In the genomic region with DNA sequence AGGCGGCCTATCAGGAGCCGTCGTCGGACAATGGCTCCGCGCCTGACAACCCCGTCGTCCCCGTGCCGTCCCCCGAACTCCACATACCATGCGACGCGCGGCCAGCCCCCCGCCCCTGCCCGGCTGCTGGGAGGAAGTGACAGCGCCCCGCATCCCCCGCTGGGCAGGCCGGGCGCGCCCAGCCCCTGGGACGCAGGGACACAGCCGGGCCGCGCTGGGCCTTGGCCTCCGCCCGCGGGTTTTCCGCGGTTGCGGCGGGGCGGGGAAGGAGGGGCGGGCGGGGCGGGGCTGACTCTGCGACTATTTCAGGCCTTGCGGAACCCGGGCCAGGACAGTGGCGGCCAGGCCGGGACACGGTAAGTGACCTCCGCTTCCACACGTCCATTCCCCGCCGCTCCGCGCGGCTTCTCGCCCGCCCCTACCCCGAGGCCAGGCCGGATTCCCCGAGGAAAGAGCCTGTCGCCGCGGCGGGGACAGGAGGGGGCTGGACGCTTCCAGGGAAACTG, we compare ENCODE assay signal across 8 cellular contexts. TPM values are rescaled to one million over a fixed set of nuclear protein-coding genes. Genes with fewer than 3 reads are reported as not detected.
DNase-seq lines count a peak whose midpoint lies in the region; ATAC-seq and TF ChIP-seq lines count a peak whose summit lies in the region.

A gene with protein sequence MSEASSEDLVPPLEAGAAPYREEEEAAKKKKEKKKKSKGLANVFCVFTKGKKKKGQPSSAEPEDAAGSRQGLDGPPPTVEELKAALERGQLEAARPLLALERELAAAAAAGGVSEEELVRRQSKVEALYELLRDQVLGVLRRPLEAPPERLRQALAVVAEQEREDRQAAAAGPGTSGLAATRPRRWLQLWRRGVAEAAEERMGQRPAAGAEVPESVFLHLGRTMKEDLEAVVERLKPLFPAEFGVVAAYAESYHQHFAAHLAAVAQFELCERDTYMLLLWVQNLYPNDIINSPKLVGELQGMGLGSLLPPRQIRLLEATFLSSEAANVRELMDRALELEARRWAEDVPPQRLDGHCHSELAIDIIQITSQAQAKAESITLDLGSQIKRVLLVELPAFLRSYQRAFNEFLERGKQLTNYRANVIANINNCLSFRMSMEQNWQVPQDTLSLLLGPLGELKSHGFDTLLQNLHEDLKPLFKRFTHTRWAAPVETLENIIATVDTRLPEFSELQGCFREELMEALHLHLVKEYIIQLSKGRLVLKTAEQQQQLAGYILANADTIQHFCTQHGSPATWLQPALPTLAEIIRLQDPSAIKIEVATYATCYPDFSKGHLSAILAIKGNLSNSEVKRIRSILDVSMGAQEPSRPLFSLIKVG (plus strand): TSS at position 334 of the 506 bp plus-strand sequence. CDS start 2,997 bp downstream, outside the sequence.

- peaks cover 7% of the 10 kb centered on the region for H3K4me1 ChIP-seq in CD8-positive, alpha-beta memory T cell (ENCODE audit: insufficient read depth, low read length)
- H3K4me1 ChIP-seq in KMS-11 (ENCODE audit: low read depth, poor library complexity, severe bottlenecking) (no peaks in the 10 kb centered on the region), mesendoderm (ENCODE audit: control insufficient read depth, low read depth, low read length) (peaks cover 10% of the 10 kb centered on the region), upper lobe of left lung (peaks cover 70 to 92% (median 79%) of the 10 kb centered on the region in 4 donors)

- peak within 1 kb of the TSS; percentile 85 for H2BK5ac ChIP-seq in mesendoderm (ENCODE audit: low read length)

- peaks cover 0 to 5% (median 0%) of the 10 kb centered on the region in 3 donors for H3K4me1 Mint-ChIP-seq in CD8-positive, alpha-beta memory T cell
- H3K4me1 Mint-ChIP-seq in dendritic cell treated with granulocyte-macrophage colony-stimulating factor and Interleukin-4, amounts not matched to agents 40 ng/mL and 50 ng/mL, for 4 days (ENCODE audit: low read depth): peaks cover 83% of the 10 kb centered on the region

- H3K27me3 Mint-ChIP-seq in CD8-positive, alpha-beta memory T cell: peaks cover 19 to 25% of the 10 kb centered on the region in 2 donors
- H3K27me3 Mint-ChIP-seq in dendritic cell treated with granulocyte-macrophage colony-stimulating factor and Interleukin-4, amounts not matched to agents 40 ng/mL and 50 ng/mL, for 4 days: no peaks in the 10 kb centered on the region

- DNase-seq in CD8-positive, alpha-beta memory T cell: no peak
- peak; percentile 77 for DNase-seq in mesendoderm
- peak; percentile 68 to 93 for DNase-seq in upper lobe of left lung
- no peak for DNase-seq in stimulated activated CD4-positive, alpha-beta T cell treated with anti-CD3 and anti-CD28 coated beads, Interleukin-1b, Interleukin-23, amount 100 ng/mL, for 48 hours
- DNase-seq in amniotic stem cell (lab: John Stamatoyannopoulos, UW): no peak

- TF ChIP-seq EP300 in upper lobe of left lung (IDR thresholded peaks at IDR 0.05): no peak

- peak within 1 kb of the TSS; percentile 5 for H2BK120ac ChIP-seq in mesendoderm (ENCODE audit: low read depth, low read length)

- H3K56ac ChIP-seq in mesendoderm (ENCODE audit: low read length): peak within 1 kb of the TSS; percentile 85

- no peaks in the 10 kb centered on the region for H3K36me3 Mint-ChIP-seq in CD8-positive, alpha-beta memory T cell
- H3K36me3 Mint-ChIP-seq in dendritic cell treated with granulocyte-macrophage colony-stimulating factor and Interleukin-4, amounts not matched to agents 40 ng/mL and 50 ng/mL, for 4 days (ENCODE audit: low read depth): peaks cover 45% of the 10 kb centered on the region

- ATAC-seq in upper lobe of left lung (ENCODE audit: low FRiP score in 2 of 2): peak in 1 of 2 donors; percentile 78
- ATAC-seq in GM18498 (IDR thresholded peaks at IDR 0.05; ENCODE audit: unreplicated experiment): no peak

- H3K4ac ChIP-seq in mesendoderm (ENCODE audit: low read depth, low read length): peak within 1 kb of the TSS; percentile 76

- H2AFZ ChIP-seq in KMS-11 (ENCODE audit: low read depth): peak within 1 kb of the TSS; percentile 34; the same call in 1 of the 2 replicates

- no peak within 1 kb of the TSS for H3K27ac Mint-ChIP-seq in CD8-positive, alpha-beta memory T cell
- peak within 1 kb of the TSS; percentile 92 for H3K27ac Mint-ChIP-seq in dendritic cell treated with granulocyte-macrophage colony-stimulating factor and Interleukin-4, amounts not matched to agents 40 ng/mL and 50 ng/mL, for 4 days

- H2BK15ac ChIP-seq in mesendoderm (replicated peaks; ENCODE audit: low read depth): no peak within 1 kb of the TSS

- H3K18ac ChIP-seq in mesendoderm (ENCODE audit: low read length): peak within 1 kb of the TSS; percentile 91

- H3K79me2 ChIP-seq in KMS-11 (ENCODE audit: insufficient read depth, low read depth): no peaks in the 10 kb centered on the region
- peaks cover 1% of the 10 kb centered on the region for H3K79me2 ChIP-seq in mesendoderm (ENCODE audit: control insufficient read depth, insufficient read depth, low read length)

- H3K4me3 ChIP-seq in CD8-positive, alpha-beta memory T cell (ENCODE audit: low read length): no peak within 1 kb of the TSS
- H3K4me3 ChIP-seq in KMS-11 (IDR thresholded peaks at IDR 0.05; ENCODE audit: insufficient read depth, low read depth, low read length) (no peak within 1 kb of the TSS), mesendoderm (ENCODE audit: low read length) (peak within 1 kb of the TSS; percentile 3), upper lobe of left lung (peak within 1 kb of the TSS; percentile 52 to 67 (median 60))

- H4K8ac ChIP-seq in mesendoderm (ENCODE audit: low read depth, low read length): no peak within 1 kb of the TSS

- H3K79me1 ChIP-seq in mesendoderm (ENCODE audit: low read length): peaks cover 5% of the 10 kb centered on the region

- H3K9ac ChIP-seq in KMS-11 (peak within 1 kb of the TSS; percentile 66; the same call in 1 of the 2 replicates), mesendoderm (ENCODE audit: low read length) (peak within 1 kb of the TSS; percentile 83)

- H2AK5ac ChIP-seq in mesendoderm (ENCODE audit: low read length): peak within 1 kb of the TSS; percentile 29

- no peaks in the 10 kb centered on the region for H3K36me3 ChIP-seq in CD8-positive, alpha-beta memory T cell (ENCODE audit: insufficient read depth, low read length)
- H3K36me3 ChIP-seq in KMS-11 (ENCODE audit: insufficient read depth): no peaks in the 10 kb centered on the region
- H3K36me3 ChIP-seq in mesendoderm (ENCODE audit: control insufficient read depth, insufficient read depth, low read length): no peaks in the 10 kb centered on the region
- no peaks in the 10 kb centered on the region for H3K36me3 ChIP-seq in upper lobe of left lung

- H3K9me3 ChIP-seq in CD8-positive, alpha-beta memory T cell (ENCODE audit: low read length): no peaks in the 10 kb centered on the region
- H3K9me3 ChIP-seq in upper lobe of left lung: no peaks in the 10 kb centered on the region

- TF ChIP-seq POLR2A in upper lobe of left lung (IDR thresholded peaks at IDR 0.05): peak; percentile 10 to 77 (median 50)

- peak within 1 kb of the TSS; percentile 95 for H3K23ac ChIP-seq in mesendoderm (ENCODE audit: low read length)

- H3K9me3 Mint-ChIP-seq in CD8-positive, alpha-beta memory T cell: no peaks in the 10 kb centered on the region
- no peaks in the 10 kb centered on the region for H3K9me3 Mint-ChIP-seq in dendritic cell treated with granulocyte-macrophage colony-stimulating factor and Interleukin-4, amounts not matched to agents 40 ng/mL and 50 ng/mL, for 4 days

- no peak for TF ChIP-seq CTCF in KMS-11 (conservative IDR thresholded peaks at IDR 0.05; ENCODE audit: low read depth, low read length)
- TF ChIP-seq CTCF in upper lobe of left lung (IDR thresholded peaks at IDR 0.05): no peak

- H4K5ac ChIP-seq in mesendoderm (ENCODE audit: low read length): no peak within 1 kb of the TSS

- peak within 1 kb of the TSS; percentile 39 for H3K4me2 ChIP-seq in KMS-11
- H3K4me2 ChIP-seq in mesendoderm (ENCODE audit: low read length): peak within 1 kb of the TSS; percentile 47

- H3K27me3 ChIP-seq in CD8-positive, alpha-beta memory T cell (ENCODE audit: insufficient read depth, low read length, poor library complexity, severe bottlenecking): peaks cover 4% of the 10 kb centered on the region
- H3K27me3 ChIP-seq in KMS-11 (ENCODE audit: insufficient read depth, low read depth) (no peaks in the 10 kb centered on the region), mesendoderm (ENCODE audit: insufficient read depth, low read length, poor library complexity) (no peaks in the 10 kb centered on the region), upper lobe of left lung (no peaks in the 10 kb centered on the region)

- WGBS in mesendoderm (ENCODE audit: extremely low coverage, insufficient coverage, low lambda C conversion rate): no CpG with 5 or more reads among the region's 61 CpGs
- WGBS in upper lobe of left lung, 2 donors: 0% methylated on average over 14 of the region's 61 CpGs; no CpG with 5 or more reads in 1 of the 2 donors

- intact Hi-C loops in dendritic cell treated with granulocyte-macrophage colony-stimulating factor and Interleukin-4, amounts not matched to agents 40 ng/mL and 50 ng/mL, for 4 days (cut with micrococcal nuclease): loop anchor here (2.0 kb wide), 1 partner anchor 14 kb away; no protein-coding TSS in a partner anchor

- no peaks in the 10 kb centered on the region for H4K20me1 ChIP-seq in KMS-11 (ENCODE audit: insufficient read depth)

- H3K4me3 Mint-ChIP-seq in CD8-positive, alpha-beta memory T cell: peak within 1 kb of the TSS in 2 of 7 donors; percentile 15 to 32
- H3K4me3 Mint-ChIP-seq in dendritic cell treated with granulocyte-macrophage colony-stimulating factor and Interleukin-4, amounts not matched to agents 40 ng/mL and 50 ng/mL, for 4 days: peak within 1 kb of the TSS; percentile 88

- H3K27ac ChIP-seq in CD8-positive, alpha-beta memory T cell (ENCODE audit: low read depth, low read length): peak within 1 kb of the TSS; percentile 57
- H3K27ac ChIP-seq in KMS-11 (no peak within 1 kb of the TSS), mesendoderm (ENCODE audit: low read depth, low read length) (peak within 1 kb of the TSS; percentile 98), upper lobe of left lung (peak within 1 kb of the TSS; percentile 87 to 96 (median 92))

- CTCF ChIA-PET in CD8-positive, alpha-beta memory T cell (lab: Charles Lee): no interaction called here

- POLR2A ChIA-PET in CD8-positive, alpha-beta memory T cell (lab: Charles Lee): no interaction called here

RNA-seq across cellular contexts. Expression of the gene that starts here (rescaled TPM):
- 1 to 10 TPM in 1 of 2 experiments, under 1 TPM in 1; 0.70 to 1.4 TPM for total RNA-seq in CD8-positive, alpha-beta memory T cell
- not detected for polyA plus RNA-seq in CD8-positive, alpha-beta memory T cell
- polyA plus RNA-seq in mesendoderm (2013, experiment 1 of 2): 30.9 TPM
- polyA plus RNA-seq in mesendoderm (2013, experiment 2 of 2): 29.3 TPM
- 100 to 1,000 TPM in 4 of 6 donors, 10 to 100 TPM in 2; 51.2 to 542 (median 229) TPM for total RNA-seq in upper lobe of left lung

Comparison
In these comparisons a context has a peak if more than half of its experiments do, and no peak if none do; other contexts are left out.
1. RNA of the gene that starts here (total RNA-seq): 51.2 to 542 TPM in upper lobe of left lung; 0.70 to 1.4 TPM in CD8-positive, alpha-beta memory T cell; every median in the first group is over 10 times any median in the second.
2. DNase-seq: peak in mesendoderm (single experiment) and upper lobe of left lung (2 of 2); none in CD8-positive, alpha-beta memory T cell (0 of 5), stimulated activated CD4-positive, alpha-beta T cell treated with anti-CD3 and anti-CD28 coated beads, Interleukin-1b, Interleukin-23, amount 100 ng/mL, for 48 hours (single experiment) and amniotic stem cell (single experiment).
3. H3K4me3 ChIP-seq: peak in mesendoderm (single experiment) and upper lobe of left lung (4 of 4); none in CD8-positive, alpha-beta memory T cell (single experiment) and KMS-11 (single experiment).